17 cellular contexts compared by ENCODE assay signal in genomic region chr3:140573011-140573410, GRCh38.
DNase-seq lines count a peak whose midpoint lies in the region; ATAC-seq and TF ChIP-seq lines count a peak whose summit lies in the region.
"Had no signal": no experiment of that assay in that cellular context is flagged by ENCODE, and none has a peak within 500 bp of the region (broad histone marks: within the 10 kb centered on the region; RNA-seq: fewer than 3 reads in every experiment).

No MANE protein-coding gene starts in this region.

- H3K36me3 Mint-ChIP-seq in activated B cell treated with CpG ODN at 0.5 μM for 24 hours (ENCODE audit: low read depth), result no peaks in the 10 kb centered on the region
- H3K36me3 Mint-ChIP-seq: IgD-negative memory B cell had no signal

- H3K27me3 Mint-ChIP-seq in activated B cell treated with CpG ODN at 0.5 μM for 24 hours, result no peaks in the 10 kb centered on the region

- no peaks in the 10 kb centered on the region for H3K9me3 Mint-ChIP-seq in activated B cell treated with CpG ODN at 0.5 μM for 24 hours
- H3K9me3 Mint-ChIP-seq: IgD-negative memory B cell had no signal

- no peaks in the 10 kb centered on the region for H4K20me1 ChIP-seq in PC-3 (ENCODE audit: low read length)
- H4K20me1 ChIP-seq: BLaER1 treated with 17β-estradiol and CSF1 and Interleukin-3, amounts not matched to agents 10 nM and 100 nM had no signal

- H3F3A ChIP-seq in PC-3 (ENCODE audit: low read length, unreplicated experiment), result no peaks in the 10 kb centered on the region

- H3K27ac ChIP-seq in left lung (no peak overlapping the region), PC-3 (ENCODE audit: low read length) (no peak overlapping the region)
- H3K27ac ChIP-seq: BLaER1 treated with 17β-estradiol and CSF1 and Interleukin-3, amounts not matched to agents 10 nM and 100 nM; GM23248 had no signal

- no peak overlapping the region for H3K4me3 Mint-ChIP-seq in activated B cell treated with CpG ODN at 0.5 μM for 24 hours
- H3K4me3 Mint-ChIP-seq: IgD-negative memory B cell had no signal

- no TSS peak for BruUV-seq in PC-3 (replicated peaks; lab: Mats Ljungman, UMichigan)

- H3K4me2 ChIP-seq in PC-3 (ENCODE audit: low read length), result no peak overlapping the region
- H3K4me2 ChIP-seq: BLaER1 treated with 17β-estradiol and CSF1 and Interleukin-3, amounts not matched to agents 10 nM and 100 nM had no signal

- TF ChIP-seq CTCF in activated B cell treated with CpG ODN at 0.5 μM for 24 hours (IDR thresholded peaks at IDR 0.05) (no peak), left lung (IDR thresholded peaks at IDR 0.05) (no peak), PC-3 (conservative IDR thresholded peaks at IDR 0.05; ENCODE audit: low read depth, low read length) (no peak)

- no peaks in the 10 kb centered on the region for H3K4me1 Mint-ChIP-seq in activated B cell treated with CpG ODN at 0.5 μM for 24 hours

- H3K36me3 ChIP-seq in left lung (no peaks in the 10 kb centered on the region), PC-3 (ENCODE audit: low read depth, low read length) (no peaks in the 10 kb centered on the region)
- H3K36me3 ChIP-seq: BLaER1 treated with 17β-estradiol and CSF1 and Interleukin-3, amounts not matched to agents 10 nM and 100 nM had no signal

- H3K9me3 ChIP-seq in left lung (no peaks in the 10 kb centered on the region), PC-3 (ENCODE audit: low read length) (no peaks in the 10 kb centered on the region)
- H3K9me3 ChIP-seq: BLaER1 treated with 17β-estradiol and CSF1 and Interleukin-3, amounts not matched to agents 10 nM and 100 nM had no signal

- ATAC-seq in activated B cell treated with CpG ODN at 0.5 μM for 24 hours (ENCODE audit: low read depth), result no peak
- peak; percentile 21 for ATAC-seq in left lobe of liver
- no peak for ATAC-seq in left lung
- ATAC-seq in PC-3, result no peak
- ATAC-seq: HCT116 had no signal

- no peaks in the 10 kb centered on the region for H3K79me2 ChIP-seq in PC-3 (ENCODE audit: low read length)

- peak overlapping the region; percentile 38 for H3K27ac Mint-ChIP-seq in activated B cell treated with CpG ODN at 0.5 μM for 24 hours
- H3K27ac Mint-ChIP-seq: IgD-negative memory B cell had no signal

- DNase-seq in DMS153 (lab: John Stamatoyannopoulos, UW) (peak; percentile 18), DMS153 treated with DMSO at 0.1 percent for 48 hours (lab: John Stamatoyannopoulos, UW; ENCODE audit: unreplicated experiment) (no peak), M059J (ENCODE audit: low read depth) (peak; percentile 7), activated B cell treated with CpG ODN at 0.5 μM for 24 hours (no peak), left lobe of liver (ENCODE audit: low spot score) (no peak), left lung (no peak), PC-3 (no peak)
- DNase-seq in stimulated activated naive CD4-positive, alpha-beta T cell (lab: John Stamatoyannopoulos, UW), result no peak
- DNase-seq: 8988T, DND-41, GF-D8, GM23248, NCI-H187, NCI-H524 treated with DMSO at 0.1 percent for 48 hours had no signal

- H2AFZ ChIP-seq in PC-3 (ENCODE audit: low read length), result no peak overlapping the region
- H2AFZ ChIP-seq: GM23248 had no signal

- H3K9ac ChIP-seq in PC-3 (ENCODE audit: low read length), result no peak overlapping the region
- H3K9ac ChIP-seq: BLaER1 treated with 17β-estradiol and CSF1 and Interleukin-3, amounts not matched to agents 10 nM and 100 nM; GM23248 had no signal

- POLR2A ChIA-PET in activated B cell treated with CpG ODN at 0.5 μM for 24 hours (lab: Charles Lee) (no interaction called here), PC-3 (lab: Charles Lee; ENCODE audit: unreplicated experiment) (no interaction called here)

- H3K27me3 ChIP-seq in left lung, result no peaks in the 10 kb centered on the region
- H3K27me3 ChIP-seq in PC-3 (ENCODE audit: low read length), result no peaks in the 10 kb centered on the region
- H3K27me3 ChIP-seq: BLaER1 treated with 17β-estradiol and CSF1 and Interleukin-3, amounts not matched to agents 10 nM and 100 nM had no signal

- H3K4me3 ChIP-seq in left lung, result no peak overlapping the region
- H3K4me3 ChIP-seq in PC-3 (ENCODE audit: low read length), result no peak overlapping the region
- H3K4me3 ChIP-seq: BLaER1 treated with 17β-estradiol and CSF1 and Interleukin-3, amounts not matched to agents 10 nM and 100 nM; GM23248 had no signal

- intact Hi-C loops in activated B cell treated with CpG ODN at 0.5 μM for 24 hours (cut with micrococcal nuclease), result no loop called here
- intact Hi-C loops in left lung (cut with DNase I), result no loop called here
- intact Hi-C loops in PC-3 (cut with micrococcal nuclease), result no loop called here

- no peaks in the 10 kb centered on the region for H3K9me2 ChIP-seq in PC-3 (replicated peaks; ENCODE audit: low read length)

- no peaks in the 10 kb centered on the region for H3K4me1 ChIP-seq in left lung
- no peaks in the 10 kb centered on the region for H3K4me1 ChIP-seq in PC-3 (ENCODE audit: insufficient read depth, low read length)
- H3K4me1 ChIP-seq: BLaER1 treated with 17β-estradiol and CSF1 and Interleukin-3, amounts not matched to agents 10 nM and 100 nM had no signal

- CTCF ChIA-PET in activated B cell treated with CpG ODN at 0.5 μM for 24 hours (lab: Charles Lee), result no interaction called here
- CTCF ChIA-PET in PC-3 (lab: Charles Lee), result no interaction called here

Comparison
In these comparisons a context has a peak if more than half of its experiments do, and no peak if none do; other contexts are left out.
1. DNase-seq: peak in DMS153 (single experiment) and M059J (single experiment); none in DMS153 treated with DMSO at 0.1 percent for 48 hours (single experiment), activated B cell treated with CpG ODN at 0.5 μM for 24 hours (single experiment), left lobe of liver (single experiment), stimulated activated naive CD4-positive, alpha-beta T cell (0 of 6), left lung (0 of 2) and PC-3 (single experiment).